9 cellular contexts compared by ENCODE assay signal in the genomic region with DNA sequence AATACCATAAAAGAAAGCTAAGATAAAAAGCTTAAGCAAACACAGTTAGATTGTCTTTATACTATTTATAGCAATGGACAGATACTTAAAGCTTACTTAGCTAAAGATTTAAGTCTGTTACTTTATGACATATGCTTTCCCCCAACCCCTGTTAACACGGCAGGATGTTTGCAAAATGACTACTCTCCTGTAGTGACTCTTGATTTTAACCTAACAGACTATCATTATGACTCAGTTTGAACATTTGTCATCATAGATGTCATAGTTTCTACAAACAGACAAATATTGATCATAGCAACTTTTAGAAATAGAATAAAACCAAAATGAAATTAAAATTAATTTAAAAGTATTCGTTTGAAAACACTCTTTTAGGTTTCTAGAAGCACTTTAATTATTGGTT. TPM values are rescaled to one million over a fixed set of nuclear protein-coding genes. Genes with fewer than 3 reads are reported as not detected.
DNase-seq lines count a peak whose midpoint lies in the region; ATAC-seq, FAIRE-seq and TF ChIP-seq lines count a peak whose summit lies in the region.
"Had no signal": no experiment of that assay in that cellular context is flagged by ENCODE, and none has a peak within 500 bp of the region (broad histone marks: within the 10 kb centered on the region; RNA-seq: fewer than 3 reads in every experiment).

No MANE protein-coding gene starts in this region.

- CTCF ChIA-PET in GM12878 (lab: Yijun Ruan, JAX) = no interaction called here

- in situ Hi-C loops in GM13977 (cut with MboI; ENCODE audit: low pct_unique_long_range_greater_than_20kb, low sequenced_read_pairs, unreplicated experiment) = loop anchor here (25.0 kb wide), 1 partner anchor 679 kb away; no protein-coding TSS in a partner anchor
- in situ Hi-C loops in GM12878 (cut with MboI) = no loop called here

- TF ChIP-seq RAD21 in GM12878 (IDR thresholded peaks at IDR 0.05; ENCODE audit: insufficient read depth, low read depth, low read length) = no peak

- no peak overlapping the region for H3K9ac ChIP-seq in GM12878 (ENCODE audit: control insufficient read depth, insufficient read depth, low read length)

- no peak overlapping the region for H3K27ac ChIP-seq in GM12878 (ENCODE audit: control insufficient read depth, insufficient read depth)
- no peak overlapping the region for H3K27ac ChIP-seq in esophagus squamous epithelium

- H3K4me2 ChIP-seq in GM12878 (ENCODE audit: control insufficient read depth, insufficient read depth) = no peak overlapping the region

- BruUV-seq in GM12878 (replicated peaks; lab: Mats Ljungman, UMichigan) = no TSS peak

- DNase-seq in GM13977 (ENCODE audit: low spot score) (peak; percentile 75), GM20000 (ENCODE audit: low spot score) (peak; percentile 65), GM12878 (ENCODE audit: low read depth, low spot score) (peak; percentile 36), NCI-H226 (no peak), esophagus squamous epithelium (lab: John Stamatoyannopoulos, UW) (no peak), NCI-H2107 (lab: John Stamatoyannopoulos, UW) (no peak), COLO829 (ENCODE audit: low spot score) (no peak)
- DNase-seq: naive B cell had no signal

- no peaks in the 10 kb centered on the region for H3K27me3 ChIP-seq in GM12878 (replicated peaks in 1 of 2; ENCODE audit: control insufficient read depth in 2 of 2, insufficient read depth in 2 of 2, low read length in 1 of 2)
- no peaks in the 10 kb centered on the region for H3K27me3 ChIP-seq in esophagus squamous epithelium

- FAIRE-seq in GM12878 (lab: Jason Lieb, UNC) = peak; percentile 88

- SMC1A ChIA-PET in GM12878 (lab: Charles Lee; ENCODE audit: uncharacterized antibody, unreplicated experiment) = no interaction called here

- TF ChIP-seq EP300 in GM12878 (IDR thresholded peaks at IDR 0.05; ENCODE audit: borderline replicate concordance in 1 of 2, control insufficient read depth in 1 of 2, low read depth in 2 of 2, low read length in 2 of 2) = peak; percentile 93 to 97; a peak in 3 of 4 replicates

- H3K36me3 ChIP-seq in GM12878 (ENCODE audit: control insufficient read depth in 2 of 2, insufficient read depth in 2 of 2, low read length in 1 of 2) (no peaks in the 10 kb centered on the region), esophagus squamous epithelium (no peaks in the 10 kb centered on the region)

- POLR2A ChIA-PET in GM12878 (lab: Charles Lee) = interaction anchor here (0.5 to 0.7 kb wide), 4 partner anchors 15 to 525 kb away, joined by 3 to 5 read pairs (median 3); no protein-coding TSS in a partner anchor

- H3K4me1 ChIP-seq in GM12878 (ENCODE audit: control insufficient read depth, insufficient read depth, low read length) = no peaks in the 10 kb centered on the region
- H3K4me1 ChIP-seq in esophagus squamous epithelium = no peaks in the 10 kb centered on the region

- no peaks in the 10 kb centered on the region for H3K79me2 ChIP-seq in GM12878 (ENCODE audit: control insufficient read depth, insufficient read depth, low read length)

- RAD21 ChIA-PET in GM12878 (lab: Charles Lee; ENCODE audit: unreplicated experiment) = interaction anchor here (0.7 to 1.2 kb wide), 3 partner anchors 19 to 48 kb away, joined by 4 to 6 read pairs (median 4); no protein-coding TSS in a partner anchor

- H3K4me3 ChIP-seq in GM12878 (no peak overlapping the region), esophagus squamous epithelium (no peak overlapping the region)

- H3K9me3 ChIP-seq in GM12878 (replicated peaks; ENCODE audit: control insufficient read depth, insufficient read depth, low read length) (no peaks in the 10 kb centered on the region), esophagus squamous epithelium (no peaks in the 10 kb centered on the region)

- H2AFZ ChIP-seq in GM12878 (ENCODE audit: control insufficient read depth, low read depth, low read length) = no peak overlapping the region

- TF ChIP-seq POLR2A in GM12878 (IDR thresholded peaks at IDR 0.05; ENCODE audit: low read depth, low read length) (no peak), esophagus squamous epithelium (IDR thresholded peaks at IDR 0.05) (no peak)

- WGBS in GM12878 (ENCODE audit: insufficient coverage, insufficient replicate concordance, low lambda C conversion rate, missing lambda C conversion rate) = 2% methylated on average over 2 of the region's 2 CpGs
- 57 to 60% methylated on average over 2 of the region's 2 CpGs for WGBS in esophagus squamous epithelium, 2 donors

- no peaks in the 10 kb centered on the region for H4K20me1 ChIP-seq in GM12878 (ENCODE audit: control insufficient read depth, insufficient read depth)

- intact Hi-C loops in GM12878 (cut with micrococcal nuclease; ENCODE audit: unreplicated experiment) (no loop called here), esophagus squamous epithelium (cut with DNase I) (no loop called here)

- ATAC-seq in HG03280 (IDR thresholded peaks at IDR 0.05; ENCODE audit: unreplicated experiment) = peak; percentile 93
- ATAC-seq in GM12878 = peak; percentile 98

- TF ChIP-seq CTCF in GM13977 (IDR thresholded peaks at IDR 0.05; ENCODE audit: extremely low read depth, insufficient read depth, missing control alignments) (no peak), GM20000 (IDR thresholded peaks at IDR 0.05; ENCODE audit: extremely low read depth, missing control alignments) (no peak), GM12878 (IDR thresholded peaks at IDR 0.05 in 2 of 3, conservative IDR thresholded peaks at IDR 0.05 in 1 of 3; ENCODE audit: control insufficient read depth in 2 of 3, extremely low read depth in 1 of 3, insufficient read depth in 1 of 3, low read depth in 3 of 3, low read length in 3 of 3) (no peak), esophagus squamous epithelium (IDR thresholded peaks at IDR 0.05) (no peak)

TF ChIP-seq in GM12878, 131 proteins besides CTCF, POLR2A, EP300 and RAD21 (continues in another document):
- peak; percentile 95 for TF ChIP-seq RUNX3 (IDR thresholded peaks at IDR 0.05; ENCODE audit: low read length)
- no peak for TF ChIP-seq RBBP5 (conservative IDR thresholded peaks at IDR 0.05)
- no peak for TF ChIP-seq FOXK2 (IDR thresholded peaks at IDR 0.05)

RNA-seq across cellular contexts. Expression of a gene that starts 7.8 kb away (rescaled TPM):
- 52.1 and 56.3 TPM in 2 replicates for total RNA-seq in GM12878 (2013; cell fraction: nucleolus; rRNA removed)
- total RNA-seq in GM12878 (2014; rRNA removed) (65.3 and 70.9 TPM in 2 replicates), GM12878 (2014; rRNA removed; fragmentation: Illumina TruSeq; extraction: Trizol) (64.5 and 72.3 TPM in 2 replicates), GM12878 (2021) (68.0 and 74.3 TPM in 2 replicates), esophagus squamous epithelium (10 to 100 TPM; 14.9 to 31.4 (median 24.2) TPM)
- 65.1 TPM for polyA plus RNA-seq in GM12878 (2011; ENCODE audit: low read depth)
- polyA plus RNA-seq in GM12878 (2011; rRNA removed) (101 and 151 TPM in 2 replicates), GM12878 (2014; fragmentation: Illumina TruSeq; extraction: Trizol) (68.1 and 74.9 TPM in 2 replicates), GM12878 (2014; fragmentation: Nextera tagmentation; extraction: Ambion mirVana) (100 to 1,000 TPM; 238 to 248 TPM), GM12878 (2014; rRNA removed) (60.9 and 64.7 TPM in 2 replicates), GM12878 (2016; fragmentation: Nextera tagmentation; extraction: Ambion mirVana) (100 to 1,000 TPM; 171 to 205 TPM)
- 33.9 and 35.7 TPM in 2 replicates for polyA plus RNA-seq in GM12878 (2011; cell fraction: cytosol; rRNA removed)
- 63.7 and 81.5 TPM in 2 replicates for polyA plus RNA-seq in GM12878 (2011; cell fraction: nucleus; rRNA removed)
- 65.2 and 75.4 TPM in 2 replicates for polyA plus RNA-seq in GM12878 (2012)
- 16.1 and 21.0 TPM in 2 replicates for polyA minus RNA-seq in GM12878 (2011; rRNA and poly(A)+ RNA removed)
- polyA minus RNA-seq in GM12878 (2011; cell fraction: cytosol; rRNA and poly(A)+ RNA removed) = 2.5 and 4.7 TPM in 2 replicates
- 21.8 and 26.3 TPM in 2 replicates for polyA minus RNA-seq in GM12878 (2011; cell fraction: nucleus; rRNA and poly(A)+ RNA removed)

RNA-seq across cellular contexts. Expression of a gene that starts 12.5 kb away (rescaled TPM):
- 43.7 and 47.2 TPM in 2 replicates for total RNA-seq in GM12878 (2013; cell fraction: nucleolus; rRNA removed)
- total RNA-seq in GM12878 (2014; rRNA removed) = 27.5 and 34.6 TPM in 2 replicates
- 31.5 and 32.4 TPM in 2 replicates for total RNA-seq in GM12878 (2014; rRNA removed; fragmentation: Illumina TruSeq; extraction: Trizol)
- 29.1 and 29.4 TPM in 2 replicates for total RNA-seq in GM12878 (2021)
- 10.5 TPM for polyA plus RNA-seq in GM12878 (2011; ENCODE audit: low read depth)
- polyA plus RNA-seq in GM12878 (2011; rRNA removed) = 49.7 and 70.6 TPM in 2 replicates
- 20.6 and 22.9 TPM in 2 replicates for polyA plus RNA-seq in GM12878 (2011; cell fraction: cytosol; rRNA removed)
- 77.8 and 78.2 TPM in 2 replicates for polyA plus RNA-seq in GM12878 (2011; cell fraction: nucleus; rRNA removed)
- polyA plus RNA-seq in GM12878 (2012) = 25.9 and 26.9 TPM in 2 replicates
- polyA plus RNA-seq in GM12878 (2014; fragmentation: Illumina TruSeq; extraction: Trizol) = 32.1 and 39.0 TPM in 2 replicates
- 10 to 100 TPM in 1 of 2 experiments, 1 to 10 TPM in 1; 8.0 to 12.4 TPM for polyA plus RNA-seq in GM12878 (2014; fragmentation: Nextera tagmentation; extraction: Ambion mirVana)
- 24.2 and 24.6 TPM in 2 replicates for polyA plus RNA-seq in GM12878 (2014; rRNA removed)
- polyA plus RNA-seq in GM12878 (2016; fragmentation: Nextera tagmentation; extraction: Ambion mirVana) = 10 to 100 TPM; 17.4 to 19.5 TPM
- polyA minus RNA-seq in GM12878 (2011; rRNA and poly(A)+ RNA removed) = 47.5 and 83.2 TPM in 2 replicates
- 16.7 and 33.9 TPM in 2 replicates for polyA minus RNA-seq in GM12878 (2011; cell fraction: cytosol; rRNA and poly(A)+ RNA removed)
- polyA minus RNA-seq in GM12878 (2011; cell fraction: nucleus; rRNA and poly(A)+ RNA removed) = 18.1 and 22.3 TPM in 2 replicates
- total RNA-seq in esophagus squamous epithelium = 10 to 100 TPM in 3 of 4 donors, 1 to 10 TPM in 1; 9.6 to 44.4 (median 21.4) TPM

RNA-seq across cellular contexts. Expression of a gene that starts 36.9 kb away (rescaled TPM):
- 0.21 and 0.49 TPM in 2 replicates for total RNA-seq in GM12878 (2013; cell fraction: nucleolus; rRNA removed)
- total RNA-seq in GM12878 (2014; rRNA removed) = 0.27 and 0.51 TPM in 2 replicates
- 0.40 and 0.60 TPM in 2 replicates for total RNA-seq in GM12878 (2014; rRNA removed; fragmentation: Illumina TruSeq; extraction: Trizol)
- 0.21 and 0.36 TPM in 2 replicates for total RNA-seq in GM12878 (2021)
- 0.10 TPM for polyA plus RNA-seq in GM12878 (2011; ENCODE audit: low read depth)
- 0.34 and 0.71 TPM in 2 replicates for polyA plus RNA-seq in GM12878 (2011; rRNA removed)
- 0.16 and 0.25 TPM in 2 replicates for polyA plus RNA-seq in GM12878 (2011; cell fraction: cytosol; rRNA removed)
- 0.30 and 0.38 TPM in 2 replicates for polyA plus RNA-seq in GM12878 (2011; cell fraction: nucleus; rRNA removed)
- polyA plus RNA-seq in GM12878 (2012) = 0.21 and 0.24 TPM in 2 replicates
- polyA plus RNA-seq in GM12878 (2014; fragmentation: Illumina TruSeq; extraction: Trizol) = 0.53 and 0.95 TPM in 2 replicates
- under 1 TPM; 0.13 to 0.26 TPM for polyA plus RNA-seq in GM12878 (2014; fragmentation: Nextera tagmentation; extraction: Ambion mirVana)
- polyA plus RNA-seq in GM12878 (2014; rRNA removed) = 0.65 and 0.99 TPM in 2 replicates
- under 1 TPM in 1 of 2 experiments, not detected in 1; 0.43 TPM for polyA plus RNA-seq in GM12878 (2016; fragmentation: Nextera tagmentation; extraction: Ambion mirVana)
- 0.21 and 0.22 TPM in 2 replicates for polyA minus RNA-seq in GM12878 (2011; rRNA and poly(A)+ RNA removed)
- polyA minus RNA-seq in GM12878 (2011; cell fraction: cytosol; rRNA and poly(A)+ RNA removed) = not detected in 2 replicates
- polyA minus RNA-seq in GM12878 (2011; cell fraction: nucleus; rRNA and poly(A)+ RNA removed) = 0.36 TPM in 1 of 2 replicates, not detected in the other
- under 1 TPM in 1 of 4 donors, not detected in 3; 0.19 TPM for total RNA-seq in esophagus squamous epithelium

Comparison
In these comparisons a context has a peak if more than half of its experiments do, and no peak if none do; other contexts are left out.
1. DNase-seq: peak in GM13977 (single experiment), GM20000 (single experiment) and GM12878 (single experiment); none in NCI-H226 (single experiment), esophagus squamous epithelium (single experiment), NCI-H2107 (single experiment) and COLO829 (single experiment).